ENCODE assay signal across 8 cellular contexts in the genomic region with DNA sequence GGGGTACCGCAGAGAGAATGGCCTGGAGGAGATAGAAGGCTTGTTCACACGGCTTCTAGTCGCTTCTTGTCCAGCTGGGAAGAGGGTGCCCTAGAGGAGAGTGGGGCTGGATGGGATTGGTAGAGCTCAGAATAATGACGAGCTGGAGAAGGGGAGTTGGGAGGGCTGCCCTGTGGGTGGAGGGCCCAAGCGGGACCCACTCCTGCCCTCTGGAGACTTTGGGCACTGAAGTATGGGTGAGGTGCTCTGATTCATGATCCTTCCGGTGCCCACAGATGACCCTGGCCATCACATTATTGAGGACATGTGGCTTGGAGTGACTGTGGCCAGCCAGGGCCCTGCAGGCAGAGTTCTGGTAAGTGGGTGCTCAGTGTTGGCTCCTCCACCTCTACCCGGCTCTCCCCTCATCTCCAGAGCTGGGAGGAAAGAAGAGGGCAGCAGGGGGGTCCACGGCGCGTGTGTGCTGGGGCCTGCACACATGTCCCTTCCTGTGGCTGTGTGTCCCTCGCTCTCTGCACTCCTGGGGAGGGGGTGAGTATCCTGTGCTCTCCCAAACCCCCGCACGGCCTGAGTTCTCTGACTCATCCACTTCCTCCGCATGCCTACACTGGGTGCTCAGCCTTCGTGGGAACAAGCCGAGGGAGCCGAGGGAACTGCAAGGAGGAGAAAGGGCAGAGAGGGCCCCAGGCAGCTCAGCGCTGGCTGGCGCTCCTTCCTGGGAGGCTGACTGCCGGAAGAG. TPM values are rescaled to one million over a fixed set of nuclear protein-coding genes. Genes with fewer than 3 reads are reported as not detected.
A peak's percentile ranks its signal among the peaks of the same experiment; 100 is the strongest.
DNase-seq lines count a peak whose midpoint lies in the region; ATAC-seq, FAIRE-seq and TF ChIP-seq lines count a peak whose summit lies in the region.

No MANE protein-coding gene starts in this region.

- H3K4me2 ChIP-seq in H1 (ENCODE audit: insufficient read depth in 1 of 2, low read depth in 2 of 2, low read length in 2 of 2) = no peak overlapping the region

- POLR2A ChIA-PET in H1 (lab: Charles Lee; ENCODE audit: partially characterized antibody) = interaction anchor here (0.6 to 1.2 kb wide), 2 partner anchors 8 to 11 kb away, joined by 3 to 4 read pairs; a partner anchor contains a TSS

- H4K8ac ChIP-seq in H1 (ENCODE audit: extremely low read depth, insufficient read depth, low read length) = peak overlapping the region; percentile 72

- no peak for TF ChIP-seq RAD21 in H1 (IDR thresholded peaks at IDR 0.05 in 1 of 2, conservative IDR thresholded peaks at IDR 0.05 in 1 of 2; ENCODE audit: low read depth in 2 of 2, low read length in 2 of 2)

- H2AK5ac ChIP-seq in H1 (ENCODE audit: low read depth, low read length) = peak overlapping the region; percentile 53; the same call in 1 of the 2 replicates

- no peak overlapping the region for H2BK12ac ChIP-seq in H1 (ENCODE audit: low read depth, low read length)

- H3K4me1 ChIP-seq in H1 (replicated peaks in 1 of 4; ENCODE audit: control insufficient read depth in 3 of 4, insufficient read depth in 4 of 4, low read length in 3 of 4) = peaks cover 0 to 7% (median 2%) of the 10 kb centered on the region in 4 experiments; a peak in 5 of 7 replicates

- H3K23me2 ChIP-seq in H1 (ENCODE audit: low read depth, low read length) = no peaks in the 10 kb centered on the region

- WGBS in H1 (ENCODE audit: extremely low coverage in 1 of 2, insufficient coverage in 1 of 2, insufficient read length in 1 of 2, insufficient replicate concordance in 2 of 2, low coverage in 1 of 2, low lambda C conversion rate in 2 of 2, missing lambda C conversion rate in 1 of 2), 2 experiments = 76% methylated on average over 19 of the region's 20 CpGs; no CpG with 5 or more reads in 1 of the 2 experiments

- H4K20me1 ChIP-seq in H1 (replicated peaks in 1 of 2; ENCODE audit: control insufficient read depth in 1 of 2, insufficient read depth in 2 of 2, low read length in 2 of 2) = peaks cover 0 to 2% of the 10 kb centered on the region in 2 experiments

- H3K36me3 ChIP-seq in H1 (ENCODE audit: control insufficient read depth in 2 of 4, insufficient read depth in 4 of 4, low read length in 3 of 4) = no peaks in the 10 kb centered on the region

- no peak for TF ChIP-seq EP300 in H1 (IDR thresholded peaks at IDR 0.05; ENCODE audit: borderline replicate concordance in 1 of 2, low read depth in 2 of 2, low read length in 2 of 2)

- no peak overlapping the region for H3K23ac ChIP-seq in H1 (ENCODE audit: insufficient read length)

- no peak for TF ChIP-seq CTCF in H1 (IDR thresholded peaks at IDR 0.05; ENCODE audit: control extremely low read depth in 1 of 3, insufficient read depth in 1 of 3, low read depth in 1 of 3, low read length in 3 of 3)

- H3K27ac ChIP-seq in H1 (ENCODE audit: low read depth, low read length) = no peak overlapping the region

- H4K5ac ChIP-seq in H1 (ENCODE audit: insufficient read length, low read depth, low read length) = no peak overlapping the region

- H3K56ac ChIP-seq in H1 (replicated peaks; ENCODE audit: insufficient read length, low read depth, low read length) = no peak overlapping the region

- no peak overlapping the region for H3K4ac ChIP-seq in H1 (replicated peaks; ENCODE audit: insufficient read length, low read depth, low read length)

- H3K4me3 ChIP-seq in H1 (ENCODE audit: extremely low read depth in 1 of 4, insufficient read depth in 2 of 4, low read depth in 3 of 4, low read length in 4 of 4) = no peak overlapping the region

- H2BK120ac ChIP-seq in H1 (replicated peaks; ENCODE audit: low read depth, low read length) = no peak overlapping the region

- in situ Hi-C loops in KBM-7 (cut with MboI; ENCODE audit: low pct_unique_long_range_greater_than_20kb, low sequenced_read_pairs) = no loop called here

- no peak overlapping the region for H4K91ac ChIP-seq in H1 (replicated peaks; ENCODE audit: insufficient read length, low read length)

- H3K79me2 ChIP-seq in H1 (ENCODE audit: control insufficient read depth in 1 of 2, insufficient read depth in 2 of 2, low read length in 2 of 2) = no peaks in the 10 kb centered on the region

- peaks cover 2% of the 10 kb centered on the region; the same call in 1 of the 2 replicates for H3K79me1 ChIP-seq in H1 (ENCODE audit: low read depth, low read length)

- no peak overlapping the region for H2BK15ac ChIP-seq in H1 (ENCODE audit: low read length)

- no peak for FAIRE-seq in H1 (lab: Jason Lieb, UNC)

- ATAC-seq in GM18873 (IDR thresholded peaks at IDR 0.05; ENCODE audit: low FRiP score, unreplicated experiment) (no peak), HG03520 (IDR thresholded peaks at IDR 0.05; ENCODE audit: unreplicated experiment) (no peak)

- H3K9me3 ChIP-seq in H1 (ENCODE audit: insufficient read depth in 2 of 2, low read depth in 1 of 2, low read length in 1 of 2) = no peaks in the 10 kb centered on the region

- H2AFZ ChIP-seq in H1 (ENCODE audit: low read length) = no peak overlapping the region

- peak; percentile 98 for DNase-seq in A172 (ENCODE audit: low spot score)
- DNase-seq in MV-4-11 (lab: John Stamatoyannopoulos, UW) = peak; percentile 34
- no peak for DNase-seq in H1 (ENCODE audit: low read depth in 1 of 2, low spot score in 2 of 2)
- peak; percentile 94 for DNase-seq in myocyte (ENCODE audit: low read depth)
- DNase-seq in NCI-H526 treated with DMSO at 0.1 percent for 48 hours (lab: John Stamatoyannopoulos, UW) = no peak
- no peak for DNase-seq in KBM-7

- H3K14ac ChIP-seq in H1 (ENCODE audit: insufficient read length) = no peak overlapping the region

- TF ChIP-seq POLR2A in H1 (IDR thresholded peaks at IDR 0.05; ENCODE audit: control extremely low read depth in 1 of 2, low read depth in 2 of 2, low read length in 2 of 2) = no peak

- H2BK20ac ChIP-seq in H1 (ENCODE audit: low read length) = no peak overlapping the region

- H3K9ac ChIP-seq in H1 (replicated peaks in 1 of 4; ENCODE audit: extremely low read depth in 1 of 4, low read depth in 3 of 4, low read length in 3 of 4) = no peak overlapping the region

- peak overlapping the region; percentile 16; the same call in 1 of the 2 replicates for H2BK5ac ChIP-seq in H1 (ENCODE audit: low read depth, low read length)

- CTCF ChIA-PET in H1 (lab: Charles Lee; ENCODE audit: partially characterized antibody) = interaction anchor here (0.9 to 14.6 kb wide), 9 partner anchors 8 to 66 kb away, joined by 3 to 169 read pairs (median 4); a partner anchor contains a TSS

- H3K18ac ChIP-seq in H1 (ENCODE audit: extremely low read depth, low read length) = no peak overlapping the region

- H3K27me3 ChIP-seq in H1 (replicated peaks in 1 of 4; ENCODE audit: control insufficient read depth in 3 of 4, extremely low read depth in 1 of 4, insufficient read depth in 3 of 4, low read length in 3 of 4) = no peaks in the 10 kb centered on the region

TF ChIP-seq in H1, 55 proteins besides CTCF, POLR2A, EP300 and RAD21 (continues in another document):
- TF ChIP-seq, protein P1, sequence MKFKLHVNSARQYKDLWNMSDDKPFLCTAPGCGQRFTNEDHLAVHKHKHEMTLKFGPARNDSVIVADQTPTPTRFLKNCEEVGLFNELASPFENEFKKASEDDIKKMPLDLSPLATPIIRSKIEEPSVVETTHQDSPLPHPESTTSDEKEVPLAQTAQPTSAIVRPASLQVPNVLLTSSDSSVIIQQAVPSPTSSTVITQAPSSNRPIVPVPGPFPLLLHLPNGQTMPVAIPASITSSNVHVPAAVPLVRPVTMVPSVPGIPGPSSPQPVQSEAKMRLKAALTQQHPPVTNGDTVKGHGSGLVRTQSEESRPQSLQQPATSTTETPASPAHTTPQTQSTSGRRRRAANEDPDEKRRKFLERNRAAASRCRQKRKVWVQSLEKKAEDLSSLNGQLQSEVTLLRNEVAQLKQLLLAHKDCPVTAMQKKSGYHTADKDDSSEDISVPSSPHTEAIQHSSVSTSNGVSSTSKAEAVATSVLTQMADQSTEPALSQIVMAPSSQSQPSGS (IDR thresholded peaks at IDR 0.05; ENCODE audit: low read length) = no peak
- TF ChIP-seq CREB1 (IDR thresholded peaks at IDR 0.05) (no peak), SAP30 (IDR thresholded peaks at IDR 0.05; ENCODE audit: insufficient read depth, insufficient replicate concordance, low read length) (no peak), BACH1 (IDR thresholded peaks at IDR 0.05; ENCODE audit: low read length) (no peak)
- TF ChIP-seq, protein P2, sequence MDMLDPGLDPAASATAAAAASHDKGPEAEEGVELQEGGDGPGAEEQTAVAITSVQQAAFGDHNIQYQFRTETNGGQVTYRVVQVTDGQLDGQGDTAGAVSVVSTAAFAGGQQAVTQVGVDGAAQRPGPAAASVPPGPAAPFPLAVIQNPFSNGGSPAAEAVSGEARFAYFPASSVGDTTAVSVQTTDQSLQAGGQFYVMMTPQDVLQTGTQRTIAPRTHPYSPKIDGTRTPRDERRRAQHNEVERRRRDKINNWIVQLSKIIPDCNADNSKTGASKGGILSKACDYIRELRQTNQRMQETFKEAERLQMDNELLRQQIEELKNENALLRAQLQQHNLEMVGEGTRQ (IDR thresholded peaks at IDR 0.05; ENCODE audit: low read length) = no peak

RNA-seq across cellular contexts. Expression of a gene that starts 8.5 kb away (rescaled TPM):
- 839 and 951 TPM in 2 replicates for total RNA-seq in A172 (2014; rRNA removed; shearing (Covaris generic))
- 21.7 and 24.2 TPM in 2 replicates for total RNA-seq in H1 (2021; fragmentation: NEBNext Ultra II Directional; extraction: Animal tissue kit (Norgen Biotek cat#: 25700))
- polyA plus RNA-seq in H1 (2011; rRNA removed) = 24.0 and 34.4 TPM in 2 replicates
- polyA plus RNA-seq in H1 (2011; cell fraction: cytosol; rRNA removed) = 23.6 TPM
- polyA plus RNA-seq in H1 (2011; cell fraction: nucleus; rRNA removed) = 46.6 TPM
- 22.1 to 30.6 TPM (median 25.9 TPM) in 4 replicates for polyA plus RNA-seq in H1 (2012, experiment 1 of 2)
- polyA plus RNA-seq in H1 (2012, experiment 2 of 2) = 18.4 TPM
- polyA plus RNA-seq in H1 (2013, experiment 1 of 2) = 35.2 TPM
- 29.2 TPM for polyA plus RNA-seq in H1 (2013, experiment 2 of 2)
- polyA minus RNA-seq in H1 (2011; rRNA and poly(A)+ RNA removed) = 24.6 and 29.1 TPM in 2 replicates
- 32.7 TPM for polyA minus RNA-seq in H1 (2011; cell fraction: cytosol; rRNA and poly(A)+ RNA removed)
- 31.4 TPM for polyA minus RNA-seq in H1 (2011; cell fraction: nucleus; rRNA and poly(A)+ RNA removed)
- total RNA-seq in myocyte = 264 and 289 TPM in 2 replicates
- 485 TPM for polyA plus RNA-seq in myocyte (2012)

RNA-seq across cellular contexts. Expression of a gene that starts 30.7 kb away (rescaled TPM):
- 13.7 and 13.9 TPM in 2 replicates for total RNA-seq in A172 (2014; rRNA removed; shearing (Covaris generic))
- 17.8 and 18.3 TPM in 2 replicates for total RNA-seq in H1 (2021; fragmentation: NEBNext Ultra II Directional; extraction: Animal tissue kit (Norgen Biotek cat#: 25700))
- polyA plus RNA-seq in H1 (2011; rRNA removed) = 121 and 154 TPM in 2 replicates
- 49.3 TPM for polyA plus RNA-seq in H1 (2011; cell fraction: cytosol; rRNA removed)
- 74.7 TPM for polyA plus RNA-seq in H1 (2011; cell fraction: nucleus; rRNA removed)
- polyA plus RNA-seq in H1 (2012, experiment 1 of 2) = 14.5 to 28.8 TPM (median 21.8 TPM) in 4 replicates
- polyA plus RNA-seq in H1 (2012, experiment 2 of 2) = 16.0 TPM
- polyA plus RNA-seq in H1 (2013, experiment 1 of 2) = 17.4 TPM
- polyA plus RNA-seq in H1 (2013, experiment 2 of 2) = 17.7 TPM
- 63.4 and 70.8 TPM in 2 replicates for polyA minus RNA-seq in H1 (2011; rRNA and poly(A)+ RNA removed)
- polyA minus RNA-seq in H1 (2011; cell fraction: cytosol; rRNA and poly(A)+ RNA removed) = 22.0 TPM
- polyA minus RNA-seq in H1 (2011; cell fraction: nucleus; rRNA and poly(A)+ RNA removed) = 45.0 TPM
- 54.4 and 61.1 TPM in 2 replicates for total RNA-seq in myocyte
- 117 TPM for polyA plus RNA-seq in myocyte (2012)

Comparison
In these comparisons a context has a peak if more than half of its experiments do, and no peak if none do; other contexts are left out.
1. DNase-seq: peak in A172 (single experiment), MV-4-11 (single experiment) and myocyte (single experiment); none in H1 (0 of 2), NCI-H526 treated with DMSO at 0.1 percent for 48 hours (single experiment) and KBM-7 (single experiment).
2. RNA of a gene that starts 8.5 kb away (total RNA-seq): 839 to 951 TPM in A172 and 264 to 289 TPM in myocyte; 21.7 to 24.2 TPM in H1; every median in the first group is over 10 times any median in the second.